ENCODE assay signal across 18 cellular contexts in genomic region chr2:69692424-69692823, GRCh38. TPM values are rescaled to one million over a fixed set of nuclear protein-coding genes. Genes with fewer than 3 reads are reported as not detected.
DNase-seq lines count a peak whose midpoint lies in the region; ATAC-seq and TF ChIP-seq lines count a peak whose summit lies in the region.
"Had no signal": no experiment of that assay in that cellular context is flagged by ENCODE, and none has a peak within 500 bp of the region (broad histone marks: within the 10 kb centered on the region; RNA-seq: fewer than 3 reads in every experiment).

No MANE protein-coding gene starts in this region.

- H3K4me3 ChIP-seq in parathyroid adenoma (ENCODE audit: low read depth, low read length) (no peak overlapping the region), H7 (ENCODE audit: insufficient read depth, low read depth, low read length) (no peak overlapping the region)
- H3K4me3 ChIP-seq: stomach had no signal

- TF ChIP-seq CTCF in parathyroid adenoma (IDR thresholded peaks at IDR 0.05) (no peak), glutamatergic neuron (IDR thresholded peaks at IDR 0.05; ENCODE audit: partially characterized antibody, unreplicated experiment) (no peak)

- no peaks in the 10 kb centered on the region for H3K9me3 Mint-ChIP-seq in T-helper 1 cell treated with Interleukin-12 subunit alpha and Interleukin-12 subunit beta and Interleukin-4 antibody, amounts not matched to agents 30 μg/mL and 1 μg/mL, for 36 hours
- no peaks in the 10 kb centered on the region for H3K9me3 Mint-ChIP-seq in effector memory CD8-positive, alpha-beta T cell
- H3K9me3 Mint-ChIP-seq in glutamatergic neuron (ENCODE audit: unreplicated experiment): no peaks in the 10 kb centered on the region
- H3K9me3 Mint-ChIP-seq: activated T-cell treated with anti-CD3 and anti-CD28 coated beads, Interleukin-2, amount 50 U/mL, for 24 hours had no signal

- no peaks in the 10 kb centered on the region for H3K79me2 ChIP-seq in parathyroid adenoma

- H3K4me1 ChIP-seq in parathyroid adenoma: peaks cover 39% of the 10 kb centered on the region

- H3K27ac Mint-ChIP-seq in T-helper 1 cell treated with Interleukin-12 subunit alpha and Interleukin-12 subunit beta and Interleukin-4 antibody, amounts not matched to agents 30 μg/mL and 1 μg/mL, for 36 hours: peak overlapping the region; percentile 33
- peak overlapping the region; percentile 50 to 96 for H3K27ac Mint-ChIP-seq in effector memory CD8-positive, alpha-beta T cell
- no peak overlapping the region for H3K27ac Mint-ChIP-seq in glutamatergic neuron (ENCODE audit: unreplicated experiment)

- DNase-seq in T-helper 1 cell (no peak), NCI-H226 (peak; percentile 39), glutamatergic neuron (no peak), NCI-H82 (lab: John Stamatoyannopoulos, UW) (no peak), H7 (no peak)
- no peak for DNase-seq in effector memory CD8-positive, alpha-beta T cell
- DNase-seq: 8988T; activated CD4-positive, alpha-beta T cell treated with anti-CD3 and anti-CD28 coated beads for 1 hour; activated T-cell treated with anti-CD3 and anti-CD28 coated beads, Interleukin-2, amount 50 U/mL, for 24 hours; aorta; Calu3; islet precursor cell; midbrain; NCI-H446; small intestine; stomach had no signal

- H2AFZ ChIP-seq in parathyroid adenoma: no peak overlapping the region

- H3K4me1 Mint-ChIP-seq in T-helper 1 cell treated with Interleukin-12 subunit alpha and Interleukin-12 subunit beta and Interleukin-4 antibody, amounts not matched to agents 30 μg/mL and 1 μg/mL, for 36 hours (ENCODE audit: low read depth): peaks cover 56% of the 10 kb centered on the region
- H3K4me1 Mint-ChIP-seq in effector memory CD8-positive, alpha-beta T cell (ENCODE audit: low read depth in 2 of 2): peaks cover 55 to 60% of the 10 kb centered on the region in 2 donors
- H3K4me1 Mint-ChIP-seq in glutamatergic neuron (ENCODE audit: low read depth, unreplicated experiment): no peaks in the 10 kb centered on the region

- H3K4me2 ChIP-seq in parathyroid adenoma (ENCODE audit: low read length): no peak overlapping the region

- H3K9me3 ChIP-seq in parathyroid adenoma (ENCODE audit: control insufficient read depth, low read length): no peaks in the 10 kb centered on the region
- H3K9me3 ChIP-seq: stomach had no signal

- H3K36me3 Mint-ChIP-seq in T-helper 1 cell treated with Interleukin-12 subunit alpha and Interleukin-12 subunit beta and Interleukin-4 antibody, amounts not matched to agents 30 μg/mL and 1 μg/mL, for 36 hours (ENCODE audit: low read depth): peaks cover 6% of the 10 kb centered on the region
- H3K36me3 Mint-ChIP-seq in effector memory CD8-positive, alpha-beta T cell (ENCODE audit: insufficient read depth): peaks cover 3% of the 10 kb centered on the region
- H3K36me3 Mint-ChIP-seq in glutamatergic neuron (ENCODE audit: unreplicated experiment): no peaks in the 10 kb centered on the region

- H3K27me3 Mint-ChIP-seq in T-helper 1 cell treated with Interleukin-12 subunit alpha and Interleukin-12 subunit beta and Interleukin-4 antibody, amounts not matched to agents 30 μg/mL and 1 μg/mL, for 36 hours (ENCODE audit: low read depth): peaks cover 5% of the 10 kb centered on the region
- H3K27me3 Mint-ChIP-seq in effector memory CD8-positive, alpha-beta T cell: no peaks in the 10 kb centered on the region
- H3K27me3 Mint-ChIP-seq in glutamatergic neuron (ENCODE audit: unreplicated experiment): peaks cover 4% of the 10 kb centered on the region
- H3K27me3 Mint-ChIP-seq: activated T-cell treated with anti-CD3 and anti-CD28 coated beads, Interleukin-2, amount 50 U/mL, for 24 hours had no signal

- H3K36me3 ChIP-seq in parathyroid adenoma (ENCODE audit: control insufficient read depth, insufficient read depth, low read length) (no peaks in the 10 kb centered on the region), H7 (replicated peaks; ENCODE audit: control insufficient read depth, insufficient read depth, low read length) (no peaks in the 10 kb centered on the region)
- H3K36me3 ChIP-seq: stomach had no signal

- H3K27ac ChIP-seq in parathyroid adenoma: peak overlapping the region; percentile 94

- H3K9ac ChIP-seq in parathyroid adenoma: no peak overlapping the region

- no peak overlapping the region for H3K4me3 Mint-ChIP-seq in T-helper 1 cell treated with Interleukin-12 subunit alpha and Interleukin-12 subunit beta and Interleukin-4 antibody, amounts not matched to agents 30 μg/mL and 1 μg/mL, for 36 hours
- H3K4me3 Mint-ChIP-seq in effector memory CD8-positive, alpha-beta T cell: no peak overlapping the region
- H3K4me3 Mint-ChIP-seq in glutamatergic neuron (ENCODE audit: unreplicated experiment): no peak overlapping the region
- H3K4me3 Mint-ChIP-seq: activated T-cell treated with anti-CD3 and anti-CD28 coated beads, Interleukin-2, amount 50 U/mL, for 24 hours had no signal

- no peaks in the 10 kb centered on the region for H3K27me3 ChIP-seq in parathyroid adenoma (ENCODE audit: control insufficient read depth, insufficient read depth, low read length)
- H3K27me3 ChIP-seq in H7 (ENCODE audit: control insufficient read depth, insufficient read depth, low read length): no peaks in the 10 kb centered on the region
- H3K27me3 ChIP-seq: stomach had no signal

- ATAC-seq in effector memory CD8-positive, alpha-beta T cell (replicated peaks): no peak

RNA-seq across cellular contexts. Expression of gene AAK1, which starts 48.9 kb away (rescaled TPM):
- 68.2 TPM for total RNA-seq in glutamatergic neuron (ENCODE audit: unreplicated experiment)
- 16.2 and 26.5 TPM in 2 replicates for total RNA-seq in H7 (2014; rRNA removed; shearing (Covaris generic))

RNA-seq across cellular contexts. Expression of gene ANXA4, which starts 49.5 kb away (rescaled TPM):
- total RNA-seq in glutamatergic neuron (ENCODE audit: unreplicated experiment): 3.1 TPM
- 2.8 and 3.0 TPM in 2 replicates for total RNA-seq in H7 (2014; rRNA removed; shearing (Covaris generic))
